ENCODE assay signal across 18 cellular contexts in genomic region chr22:43198936-43199335, GRCh38. TPM values are rescaled to one million over a fixed set of nuclear protein-coding genes. Genes with fewer than 3 reads are reported as not detected.
DNase-seq lines count a peak whose midpoint lies in the region; ATAC-seq and TF ChIP-seq lines count a peak whose summit lies in the region.
"Had no signal": no experiment of that assay in that cellular context is flagged by ENCODE, and none has a peak within 500 bp of the region (broad histone marks: within the 10 kb centered on the region; RNA-seq: fewer than 3 reads in every experiment).

No MANE protein-coding gene starts in this region.

- H3K4me1 Mint-ChIP-seq in Caco-2 (ENCODE audit: low read depth, unreplicated experiment) = no peaks in the 10 kb centered on the region
- peaks cover 4% of the 10 kb centered on the region for H3K4me1 Mint-ChIP-seq in endothelial cell (ENCODE audit: unreplicated experiment)
- peaks cover 12% of the 10 kb centered on the region for H3K4me1 Mint-ChIP-seq in neural progenitor cell
- no peaks in the 10 kb centered on the region for H3K4me1 Mint-ChIP-seq in activated CD4-positive, alpha-beta T cell treated with anti-CD3 and anti-CD28 coated beads for 36 hours
- H3K4me1 Mint-ChIP-seq: CD14-positive monocyte, IgD-negative memory B cell had no signal

- TF ChIP-seq CTCF in Caco-2 (IDR thresholded peaks at IDR 0.05; ENCODE audit: insufficient read depth in 1 of 2, low read depth in 1 of 2, low read length in 1 of 2, severe bottlenecking in 1 of 2, unreplicated experiment in 1 of 2) (no peak), endothelial cell (IDR thresholded peaks at IDR 0.05; ENCODE audit: unreplicated experiment) (no peak), neural progenitor cell (IDR thresholded peaks at IDR 0.05) (no peak), PC-9 (conservative IDR thresholded peaks at IDR 0.05) (no peak)

- intact Hi-C loops in Caco-2 (cut with micrococcal nuclease; ENCODE audit: unreplicated experiment) (no loop called here), PC-9 (cut with micrococcal nuclease; ENCODE audit: unreplicated experiment) (no loop called here)
- intact Hi-C loops in activated CD4-positive, alpha-beta T cell treated with anti-CD3 and anti-CD28 coated beads for 36 hours (cut with DNase I, micrococcal nuclease) = no loop called here

- no peak overlapping the region for H3K9ac ChIP-seq in neural progenitor cell
- H3K9ac ChIP-seq: BLaER1 had no signal

- H4K20me1 ChIP-seq in neural progenitor cell (ENCODE audit: low read depth) = no peaks in the 10 kb centered on the region
- H4K20me1 ChIP-seq in PC-9 (ENCODE audit: insufficient read depth) = no peaks in the 10 kb centered on the region
- H4K20me1 ChIP-seq: BLaER1 had no signal

- BruUV-seq in Caco-2 (replicated peaks; lab: Mats Ljungman, UMichigan) (no TSS peak), PC-9 (replicated peaks; lab: Mats Ljungman, UMichigan) (no TSS peak)

- no peak overlapping the region for H3K27ac ChIP-seq in neural progenitor cell
- H3K27ac ChIP-seq in PC-9 = no peak overlapping the region
- H3K27ac ChIP-seq: BLaER1 had no signal

- H2AFZ ChIP-seq in neural progenitor cell (replicated peaks) (no peak overlapping the region), PC-9 (no peak overlapping the region)

- no peak for DNase-seq in Caco-2
- peak; percentile 24 for DNase-seq in M059J (ENCODE audit: low read depth)
- DNase-seq in endothelial cell (ENCODE audit: low spot score) = no peak
- no peak for DNase-seq in neural progenitor cell (ENCODE audit: low spot score)
- no peak for DNase-seq in activated CD4-positive, alpha-beta T cell treated with anti-CD3 and anti-CD28 coated beads for 36 hours
- no peak for DNase-seq in PC-9
- DNase-seq in SHP77 treated with DMSO at 0.1 percent for 48 hours (lab: John Stamatoyannopoulos, UW) = no peak
- no peak for DNase-seq in DMS53 treated with DMSO at 0.1 percent for 48 hours (lab: John Stamatoyannopoulos, UW; ENCODE audit: unreplicated experiment)
- DNase-seq: 8988T; Calu3; CD4-positive, alpha-beta memory T cell; DND-41; EL; H9 had no signal

- no peaks in the 10 kb centered on the region for H3K27me3 ChIP-seq in Caco-2 (replicated peaks; ENCODE audit: control insufficient read depth, insufficient read depth, low read length)
- H3K27me3 ChIP-seq in neural progenitor cell = no peaks in the 10 kb centered on the region
- H3K27me3 ChIP-seq in PC-9 (ENCODE audit: insufficient read depth, low read depth) = peaks cover 9% of the 10 kb centered on the region; the same call in 1 of the 2 replicates
- H3K27me3 ChIP-seq: BLaER1 had no signal

- H3K4me3 Mint-ChIP-seq in Caco-2 (ENCODE audit: unreplicated experiment) (no peak overlapping the region), endothelial cell (ENCODE audit: unreplicated experiment) (peak overlapping the region; percentile 52), neural progenitor cell (no peak overlapping the region)
- no peak overlapping the region for H3K4me3 Mint-ChIP-seq in activated CD4-positive, alpha-beta T cell treated with anti-CD3 and anti-CD28 coated beads for 36 hours
- H3K4me3 Mint-ChIP-seq: CD14-positive monocyte; CD4-positive, alpha-beta memory T cell; H9; IgD-negative memory B cell had no signal

- H3K4me2 ChIP-seq in neural progenitor cell = no peak overlapping the region
- no peak overlapping the region for H3K4me2 ChIP-seq in PC-9
- H3K4me2 ChIP-seq: BLaER1 had no signal

- H3K9me3 ChIP-seq in Caco-2 (no peaks in the 10 kb centered on the region), neural progenitor cell (ENCODE audit: low read depth) (no peaks in the 10 kb centered on the region), PC-9 (ENCODE audit: insufficient read depth, low read depth) (no peaks in the 10 kb centered on the region)
- H3K9me3 ChIP-seq: BLaER1 had no signal

- H3K9me3 Mint-ChIP-seq in Caco-2 (ENCODE audit: unreplicated experiment) (no peaks in the 10 kb centered on the region), endothelial cell (ENCODE audit: unreplicated experiment) (no peaks in the 10 kb centered on the region), neural progenitor cell (peaks cover 3% of the 10 kb centered on the region)
- H3K9me3 Mint-ChIP-seq in activated CD4-positive, alpha-beta T cell treated with anti-CD3 and anti-CD28 coated beads for 36 hours (ENCODE audit: low read depth) = no peaks in the 10 kb centered on the region
- H3K9me3 Mint-ChIP-seq: H9 had no signal

- H3K9me2 ChIP-seq in PC-9 (ENCODE audit: insufficient read depth) = no peaks in the 10 kb centered on the region

- H3K27ac Mint-ChIP-seq in Caco-2 (ENCODE audit: unreplicated experiment) (peak overlapping the region; percentile 21), endothelial cell (ENCODE audit: unreplicated experiment) (no peak overlapping the region), neural progenitor cell (peak overlapping the region; percentile 30)
- no peak overlapping the region for H3K27ac Mint-ChIP-seq in activated CD4-positive, alpha-beta T cell treated with anti-CD3 and anti-CD28 coated beads for 36 hours
- H3K27ac Mint-ChIP-seq: CD14-positive monocyte, IgD-negative memory B cell had no signal

- no peak overlapping the region for H3K4me3 ChIP-seq in Caco-2 (ENCODE audit: low read depth, low read length)
- no peak overlapping the region for H3K4me3 ChIP-seq in neural progenitor cell
- H3K4me3 ChIP-seq in PC-9 = no peak overlapping the region
- H3K4me3 ChIP-seq: BLaER1, GM12878 had no signal

- no peaks in the 10 kb centered on the region for H3K36me3 Mint-ChIP-seq in Caco-2 (ENCODE audit: insufficient read depth, unreplicated experiment)
- peaks cover 6% of the 10 kb centered on the region for H3K36me3 Mint-ChIP-seq in endothelial cell (ENCODE audit: low read depth, unreplicated experiment)
- peaks cover 2% of the 10 kb centered on the region for H3K36me3 Mint-ChIP-seq in neural progenitor cell
- H3K36me3 Mint-ChIP-seq in activated CD4-positive, alpha-beta T cell treated with anti-CD3 and anti-CD28 coated beads for 36 hours (ENCODE audit: low read depth) = no peaks in the 10 kb centered on the region
- H3K36me3 Mint-ChIP-seq: CD14-positive monocyte; CD4-positive, alpha-beta memory T cell; IgD-negative memory B cell had no signal

- ATAC-seq in activated CD4-positive, alpha-beta T cell treated with anti-CD3 and anti-CD28 coated beads for 36 hours = no peak
- ATAC-seq: GM12878 had no signal

- CTCF ChIA-PET in Caco-2 (lab: Charles Lee) = no interaction called here
- CTCF ChIA-PET in activated CD4-positive, alpha-beta T cell treated with anti-CD3 and anti-CD28 coated beads for 36 hours (lab: Charles Lee) = no interaction called here
- CTCF ChIA-PET in PC-9 (lab: Charles Lee) = no interaction called here

- no peaks in the 10 kb centered on the region for H3K4me1 ChIP-seq in Caco-2
- no peaks in the 10 kb centered on the region for H3K4me1 ChIP-seq in neural progenitor cell
- H3K4me1 ChIP-seq in PC-9 (replicated peaks; ENCODE audit: insufficient read depth) = 0 out of 2 replicates have a peak, but pooled peaks cover 4% of the 10 kb centered on the region

- H3F3A ChIP-seq in neural progenitor cell (ENCODE audit: low read depth) (no peaks in the 10 kb centered on the region), PC-9 (ENCODE audit: insufficient read depth, low read depth) (0 out of 2 replicates have a peak, but pooled peaks cover 3% of the 10 kb centered on the region)

- H3K36me3 ChIP-seq in Caco-2 (ENCODE audit: control insufficient read depth, insufficient read depth, low read length) = no peaks in the 10 kb centered on the region
- no peaks in the 10 kb centered on the region for H3K36me3 ChIP-seq in neural progenitor cell
- no peaks in the 10 kb centered on the region for H3K36me3 ChIP-seq in PC-9 (ENCODE audit: low read depth)
- H3K36me3 ChIP-seq: BLaER1 had no signal

- H3K27me3 Mint-ChIP-seq in Caco-2 (ENCODE audit: insufficient read depth, unreplicated experiment) = no peaks in the 10 kb centered on the region
- H3K27me3 Mint-ChIP-seq in endothelial cell (ENCODE audit: unreplicated experiment) = peaks cover 5% of the 10 kb centered on the region
- peaks cover 15% of the 10 kb centered on the region for H3K27me3 Mint-ChIP-seq in neural progenitor cell (ENCODE audit: insufficient read depth, low read depth)
- no peaks in the 10 kb centered on the region for H3K27me3 Mint-ChIP-seq in activated CD4-positive, alpha-beta T cell treated with anti-CD3 and anti-CD28 coated beads for 36 hours

- POLR2A ChIA-PET in Caco-2 (lab: Charles Lee) = no interaction called here
- POLR2A ChIA-PET in activated CD4-positive, alpha-beta T cell treated with anti-CD3 and anti-CD28 coated beads for 36 hours (lab: Charles Lee) = no interaction called here
- POLR2A ChIA-PET in PC-9 (lab: Charles Lee; ENCODE audit: unreplicated experiment) = no interaction called here

- no peaks in the 10 kb centered on the region for H3K79me2 ChIP-seq in neural progenitor cell (ENCODE audit: low read depth)
- H3K79me2 ChIP-seq in PC-9 (ENCODE audit: low read depth) = no peaks in the 10 kb centered on the region

RNA-seq across cellular contexts. Expression of gene TTLL12, which starts 12.0 kb away (rescaled TPM):
- total RNA-seq in Caco-2 (2022) = 46.4 and 52.5 TPM in 2 replicates
- total RNA-seq in M059J (2014; rRNA removed; shearing (Covaris generic)) = 13.6 and 21.6 TPM in 2 replicates
- 15.1 TPM for total RNA-seq in endothelial cell (ENCODE audit: unreplicated experiment)
- total RNA-seq in neural progenitor cell (ENCODE audit: low replicate concordance) = 27.8 and 73.2 TPM in 2 replicates
- 10 to 100 TPM; 75.8 to 85.2 TPM for total RNA-seq in activated CD4-positive, alpha-beta T cell treated with anti-CD3 and anti-CD28 coated beads for 36 hours
- 97.0 and 113 TPM in 2 replicates for total RNA-seq in PC-9 (2021)

RNA-seq across cellular contexts. Expression of gene TSPO, which starts 47.6 kb away (rescaled TPM):
- 44.6 and 50.1 TPM in 2 replicates for total RNA-seq in Caco-2 (2022)
- 177 and 194 TPM in 2 replicates for total RNA-seq in M059J (2014; rRNA removed; shearing (Covaris generic))
- total RNA-seq in endothelial cell (ENCODE audit: unreplicated experiment) = 38.9 TPM
- total RNA-seq in neural progenitor cell (ENCODE audit: low replicate concordance) = 1.6 and 9.9 TPM in 2 replicates
- total RNA-seq in activated CD4-positive, alpha-beta T cell treated with anti-CD3 and anti-CD28 coated beads for 36 hours = 100 to 1,000 TPM in 1 of 2 experiments, 10 to 100 TPM in 1; 61.7 to 114 TPM
- 243 and 308 TPM in 2 replicates for total RNA-seq in PC-9 (2021)

RNA-seq across cellular contexts. Expression of gene MCAT, which starts 55.7 kb away (rescaled TPM):
- 23.5 and 23.8 TPM in 2 replicates for total RNA-seq in Caco-2 (2022)
- 14.7 and 15.3 TPM in 2 replicates for total RNA-seq in M059J (2014; rRNA removed; shearing (Covaris generic))
- total RNA-seq in endothelial cell (ENCODE audit: unreplicated experiment) = 10.3 TPM
- 10.5 and 25.4 TPM in 2 replicates for total RNA-seq in neural progenitor cell (ENCODE audit: low replicate concordance)
- 10 to 100 TPM; 13.8 to 16.9 TPM for total RNA-seq in activated CD4-positive, alpha-beta T cell treated with anti-CD3 and anti-CD28 coated beads for 36 hours
- 31.4 and 35.5 TPM in 2 replicates for total RNA-seq in PC-9 (2021)

Comparison
In these comparisons a context has a peak if more than half of its experiments do, and no peak if none do; other contexts are left out.
1. H3K27ac Mint-ChIP-seq: peak in Caco-2 (single experiment) and neural progenitor cell (single experiment); none in endothelial cell (single experiment) and activated CD4-positive, alpha-beta T cell treated with anti-CD3 and anti-CD28 coated beads for 36 hours (single experiment).